ENCODE assay signal across 8 cellular contexts in the genomic region with DNA sequence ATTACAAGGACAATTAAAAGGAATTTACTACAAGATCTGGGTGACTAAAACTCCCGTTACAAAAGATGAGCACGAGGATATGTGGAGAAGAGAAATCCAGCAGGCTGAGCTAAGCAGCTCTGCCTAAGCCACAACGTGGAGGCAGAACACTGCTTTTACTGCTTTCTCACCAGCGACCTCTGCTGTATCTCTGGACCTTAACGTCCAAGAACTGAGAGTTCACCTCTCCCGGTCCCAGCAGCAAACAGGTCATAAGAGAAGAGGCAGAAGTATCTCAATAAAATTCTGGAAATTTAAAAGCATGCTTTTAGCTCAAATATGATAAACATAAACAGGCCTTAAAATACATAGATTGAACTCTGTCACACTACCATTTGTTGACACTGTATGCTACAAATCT.
DNase-seq lines count a peak whose midpoint lies in the region; ATAC-seq and TF ChIP-seq lines count a peak whose summit lies in the region.

No MANE protein-coding gene starts in this region.

- H3K9me3 Mint-ChIP-seq in nephron progenitor cell, result peaks cover 5% of the 10 kb centered on the region
- H3K9me3 Mint-ChIP-seq in CD4-positive, alpha-beta T cell, result no peaks in the 10 kb centered on the region

- TF ChIP-seq CTCF in epithelial cell of esophagus (IDR thresholded peaks at IDR 0.05; ENCODE audit: insufficient read depth, low read depth, low read length, missing control alignments), result peak; percentile 64
- peak; percentile 41 for TF ChIP-seq CTCF in nephron progenitor cell (IDR thresholded peaks at IDR 0.05)
- no peak for TF ChIP-seq CTCF in CD4-positive, alpha-beta T cell (IDR thresholded peaks at IDR 0.05)

- CTCF ChIA-PET in CD4-positive, alpha-beta T cell (lab: Charles Lee), result no interaction called here

- peaks cover 6% of the 10 kb centered on the region for H3K4me1 Mint-ChIP-seq in nephron progenitor cell
- H3K4me1 Mint-ChIP-seq in CD4-positive, alpha-beta T cell (ENCODE audit: low read depth), result peaks cover 4% of the 10 kb centered on the region

- POLR2A ChIA-PET in CD4-positive, alpha-beta T cell (lab: Charles Lee), result no interaction called here

- H3K36me3 Mint-ChIP-seq in nephron progenitor cell (ENCODE audit: low read depth), result peaks cover 72% of the 10 kb centered on the region
- peaks cover 4% of the 10 kb centered on the region for H3K36me3 Mint-ChIP-seq in CD4-positive, alpha-beta T cell (ENCODE audit: low read depth)

- H3K27me3 ChIP-seq in CD4-positive, alpha-beta T cell (ENCODE audit: control insufficient read depth, insufficient read depth, low read length), result no peaks in the 10 kb centered on the region

- H3K27me3 Mint-ChIP-seq in nephron progenitor cell (ENCODE audit: low read depth, poor library complexity), result no peaks in the 10 kb centered on the region
- H3K27me3 Mint-ChIP-seq in CD4-positive, alpha-beta T cell, result no peaks in the 10 kb centered on the region

- no peak for ATAC-seq in CD4-positive, alpha-beta T cell (ENCODE audit: poor library complexity)
- no peak for ATAC-seq in HG02571 (IDR thresholded peaks at IDR 0.05; ENCODE audit: unreplicated experiment)

- no peak overlapping the region for H3K4me3 Mint-ChIP-seq in nephron progenitor cell
- H3K4me3 Mint-ChIP-seq in CD4-positive, alpha-beta T cell, result no peak overlapping the region

- H3K4me3 ChIP-seq in epithelial cell of esophagus (ENCODE audit: low read length), result no peak overlapping the region

- DNase-seq in SIG-M5 treated with dmso at 0.1 percent for 504 hours (lab: John Stamatoyannopoulos, UW; ENCODE audit: unreplicated experiment) (peak; percentile 12), SIG-M5 (lab: John Stamatoyannopoulos, UW) (no peak), NCI-H2227 (lab: John Stamatoyannopoulos, UW; ENCODE audit: unreplicated experiment) (peak; percentile 41), epithelial cell of esophagus (ENCODE audit: low read depth) (peak; percentile 62), nephron progenitor cell (peak; percentile 44), NCI-H1105 (lab: John Stamatoyannopoulos, UW) (no peak)
- no peak for DNase-seq in CD4-positive, alpha-beta T cell

- no peaks in the 10 kb centered on the region for H3K9me3 ChIP-seq in CD4-positive, alpha-beta T cell (ENCODE audit: control insufficient read depth, low read length)

- intact Hi-C loops in CD4-positive, alpha-beta T cell (cut with DNase I, micrococcal nuclease), result no loop called here

- H3K27ac ChIP-seq in CD4-positive, alpha-beta T cell (ENCODE audit: low read depth, low read length), result no peak overlapping the region

- H3K27ac Mint-ChIP-seq in nephron progenitor cell, result peak overlapping the region; percentile 4
- H3K27ac Mint-ChIP-seq in CD4-positive, alpha-beta T cell, result no peak overlapping the region

Comparison
In these comparisons a context has a peak if more than half of its experiments do, and no peak if none do; other contexts are left out.
1. DNase-seq: peak in SIG-M5 treated with dmso at 0.1 percent for 504 hours (single experiment), NCI-H2227 (single experiment), epithelial cell of esophagus (single experiment) and nephron progenitor cell (single experiment); none in SIG-M5 (single experiment), CD4-positive, alpha-beta T cell (0 of 10) and NCI-H1105 (single experiment).